9 cellular contexts compared by ENCODE assay signal in the genomic region with DNA sequence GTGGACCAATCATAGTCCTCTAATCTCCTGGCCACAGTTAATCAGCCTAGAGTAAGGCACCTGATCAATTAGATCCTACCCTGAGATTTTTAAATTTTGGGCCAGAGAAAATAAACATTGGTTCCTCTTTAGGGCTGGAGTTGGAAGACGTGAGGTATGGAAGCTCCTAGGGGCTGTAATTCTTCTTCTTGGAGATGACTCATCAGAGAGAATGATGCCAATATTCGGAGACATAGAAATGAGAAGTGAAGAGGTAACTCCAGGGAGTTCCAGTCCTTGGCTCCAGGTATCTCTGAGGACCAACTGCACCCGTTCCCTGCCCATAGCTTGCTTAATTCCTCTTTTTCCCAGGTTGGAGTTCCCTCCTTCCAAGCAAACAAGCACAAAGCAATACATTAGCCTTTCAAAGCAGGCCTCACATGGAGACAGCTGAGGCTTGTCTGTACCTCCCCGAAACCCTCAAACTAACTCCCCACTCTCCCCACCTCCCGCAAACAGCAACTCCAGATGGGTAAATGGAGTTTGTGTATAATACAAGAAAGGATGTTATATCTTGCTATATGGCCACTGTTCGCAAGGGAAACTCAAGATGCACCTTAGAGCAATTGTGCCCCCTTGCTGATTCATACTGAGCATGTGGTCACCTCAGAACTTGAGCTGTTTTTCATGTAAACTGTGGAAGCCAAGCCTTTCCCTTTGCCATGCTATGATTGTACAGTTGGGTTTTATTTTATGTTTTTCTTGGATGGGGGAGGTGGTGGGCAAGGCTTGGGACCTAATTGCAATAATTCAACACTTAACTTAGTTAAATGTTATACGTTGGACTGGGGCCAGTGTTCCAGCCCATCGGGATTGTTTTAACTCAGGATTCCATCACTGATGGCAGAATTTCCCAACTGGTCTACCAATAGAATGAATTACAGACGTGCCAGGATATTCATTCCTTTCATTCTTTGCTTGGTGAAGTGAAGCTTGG. TPM values are rescaled to one million over a fixed set of nuclear protein-coding genes. Genes with fewer than 3 reads are reported as not detected.
DNase-seq lines count a peak whose midpoint lies in the region; ATAC-seq and TF ChIP-seq lines count a peak whose summit lies in the region.
"Had no signal": no experiment of that assay in that cellular context is flagged by ENCODE, and none has a peak within 500 bp of the region (broad histone marks: within the 10 kb centered on the region; RNA-seq: fewer than 3 reads in every experiment).

No MANE protein-coding gene starts in this region.

- TF ChIP-seq CTCF in DOHH2 (IDR thresholded peaks at IDR 0.05; ENCODE audit: low read depth, low read length, poor library complexity, severe bottlenecking) (no peak), WTC11 (IDR thresholded peaks at IDR 0.05) (no peak)
- TF ChIP-seq CTCF in CD4-positive, alpha-beta T cell (IDR thresholded peaks at IDR 0.05), result no peak

- no peaks in the 10 kb centered on the region for H3K9me2 ChIP-seq in DOHH2 (replicated peaks; ENCODE audit: control insufficient read depth, low read length)

- H3K27me3 ChIP-seq in DOHH2 (ENCODE audit: control insufficient read depth, low read length), result no peaks in the 10 kb centered on the region
- no peaks in the 10 kb centered on the region for H3K27me3 ChIP-seq in naive thymus-derived CD4-positive, alpha-beta T cell (ENCODE audit: control insufficient read depth in 2 of 2, insufficient read depth in 2 of 2, low read length in 2 of 2)
- H3K27me3 ChIP-seq in CD4-positive, alpha-beta T cell (ENCODE audit: control insufficient read depth, insufficient read depth, low read length), result no peaks in the 10 kb centered on the region

- peaks cover 6% of the 10 kb centered on the region for H3F3A ChIP-seq in DOHH2 (ENCODE audit: control insufficient read depth, insufficient read depth)

- H3K4me1 Mint-ChIP-seq in WTC11 (peaks cover 10% of the 10 kb centered on the region), T-helper 17 cell (peaks cover 6% of the 10 kb centered on the region)
- peaks cover 14 to 32% (median 20%) of the 10 kb centered on the region in 7 donors for H3K4me1 Mint-ChIP-seq in naive thymus-derived CD4-positive, alpha-beta T cell
- peaks cover 14% of the 10 kb centered on the region for H3K4me1 Mint-ChIP-seq in CD4-positive, alpha-beta T cell (ENCODE audit: low read depth)

- no peak for DNase-seq in WTC11 (ENCODE audit: low spot score)
- DNase-seq in naive thymus-derived CD4-positive, alpha-beta T cell, result no peak
- DNase-seq in NCI-H2196 (lab: John Stamatoyannopoulos, UW; ENCODE audit: unreplicated experiment), result no peak
- no peak for DNase-seq in SK-N-DZ (ENCODE audit: low spot score)
- DNase-seq in CD4-positive, alpha-beta T cell, result no peak
- no peak for DNase-seq in T-helper 17 cell
- DNase-seq: central memory CD4-positive, alpha-beta T cell had no signal

- peak; percentile 66 for ATAC-seq in GM19351 (IDR thresholded peaks at IDR 0.05; ENCODE audit: unreplicated experiment)
- ATAC-seq in WTC11, result peak; percentile 67
- peak; percentile 27 for ATAC-seq in naive thymus-derived CD4-positive, alpha-beta T cell
- no peak for ATAC-seq in CD4-positive, alpha-beta T cell (ENCODE audit: poor library complexity)
- no peak for ATAC-seq in T-helper 17 cell

- peaks cover 30% of the 10 kb centered on the region; the same call in 1 of the 2 replicates for H4K20me1 ChIP-seq in DOHH2 (ENCODE audit: control insufficient read depth, insufficient read depth, low read depth, low read length)

- H3K27me3 Mint-ChIP-seq in WTC11 (ENCODE audit: low read depth), result no peaks in the 10 kb centered on the region
- H3K27me3 Mint-ChIP-seq in naive thymus-derived CD4-positive, alpha-beta T cell, result no peaks in the 10 kb centered on the region
- H3K27me3 Mint-ChIP-seq in CD4-positive, alpha-beta T cell, result no peaks in the 10 kb centered on the region
- no peaks in the 10 kb centered on the region for H3K27me3 Mint-ChIP-seq in T-helper 17 cell

- H3K27ac Mint-ChIP-seq in WTC11 (no peak overlapping the region), T-helper 17 cell (no peak overlapping the region)
- H3K27ac Mint-ChIP-seq in naive thymus-derived CD4-positive, alpha-beta T cell, result no peak overlapping the region
- H3K27ac Mint-ChIP-seq in CD4-positive, alpha-beta T cell, result no peak overlapping the region

- H3K9me3 Mint-ChIP-seq in WTC11, result peaks cover 15% of the 10 kb centered on the region
- H3K9me3 Mint-ChIP-seq in naive thymus-derived CD4-positive, alpha-beta T cell, result peaks cover 0 to 4% (median 0%) of the 10 kb centered on the region in 11 donors
- H3K9me3 Mint-ChIP-seq in CD4-positive, alpha-beta T cell, result no peaks in the 10 kb centered on the region

- H3K79me2 ChIP-seq in DOHH2 (ENCODE audit: control insufficient read depth, low read length), result peaks cover 100% of the 10 kb centered on the region

- H3K36me3 Mint-ChIP-seq in WTC11, result no peaks in the 10 kb centered on the region
- H3K36me3 Mint-ChIP-seq in naive thymus-derived CD4-positive, alpha-beta T cell, result peaks cover 0 to 6% (median 0%) of the 10 kb centered on the region in 5 donors
- no peaks in the 10 kb centered on the region for H3K36me3 Mint-ChIP-seq in CD4-positive, alpha-beta T cell (ENCODE audit: low read depth)
- peaks cover 6% of the 10 kb centered on the region for H3K36me3 Mint-ChIP-seq in T-helper 17 cell (ENCODE audit: low read depth)

- no peak overlapping the region for H3K27ac ChIP-seq in DOHH2 (ENCODE audit: low read depth, low read length)
- no peak overlapping the region for H3K27ac ChIP-seq in naive thymus-derived CD4-positive, alpha-beta T cell (ENCODE audit: low read depth, low read length)
- no peak overlapping the region for H3K27ac ChIP-seq in CD4-positive, alpha-beta T cell (ENCODE audit: low read depth, low read length)

- 0 out of 2 replicates have a peak overlapping the region, but pooled peaks have one; percentile 2 for H3K4me2 ChIP-seq in DOHH2 (ENCODE audit: low read length)

- POLR2A ChIA-PET in WTC11 (lab: Charles Lee), result no interaction called here
- POLR2A ChIA-PET in naive thymus-derived CD4-positive, alpha-beta T cell (lab: Charles Lee), result interaction anchor here (0.6 kb wide), 1 partner anchor 37 kb away, joined by 3 read pairs; no protein-coding TSS in a partner anchor
- POLR2A ChIA-PET in CD4-positive, alpha-beta T cell (lab: Charles Lee), result no interaction called here

- H3K4me1 ChIP-seq in DOHH2 (ENCODE audit: control insufficient read depth, low read length), result peaks cover 94% of the 10 kb centered on the region
- peaks cover 0 to 17% of the 10 kb centered on the region in 2 donors for H3K4me1 ChIP-seq in naive thymus-derived CD4-positive, alpha-beta T cell (ENCODE audit: control insufficient read depth in 2 of 2, insufficient read depth in 2 of 2, low read length in 2 of 2)

- intact Hi-C loops in naive thymus-derived CD4-positive, alpha-beta T cell (cut with micrococcal nuclease), result no loop called here
- intact Hi-C loops in CD4-positive, alpha-beta T cell (cut with DNase I, micrococcal nuclease), result no loop called here

- no peak overlapping the region for H3K4me3 ChIP-seq in DOHH2 (ENCODE audit: low read length)
- H3K4me3 ChIP-seq in naive thymus-derived CD4-positive, alpha-beta T cell (ENCODE audit: low read length), result no peak overlapping the region

- peaks cover 84% of the 10 kb centered on the region for H3K36me3 ChIP-seq in DOHH2 (ENCODE audit: control insufficient read depth, low read length)
- no peaks in the 10 kb centered on the region for H3K36me3 ChIP-seq in naive thymus-derived CD4-positive, alpha-beta T cell (ENCODE audit: control insufficient read depth in 2 of 3, insufficient read depth in 3 of 3, low read length in 3 of 3)

- CTCF ChIA-PET in WTC11 (lab: Charles Lee), result interaction anchor here (1.3 to 1.4 kb wide), 2 partner anchors 48 to 50 kb away, joined by 5 to 9 read pairs; no protein-coding TSS in a partner anchor
- CTCF ChIA-PET in naive thymus-derived CD4-positive, alpha-beta T cell (lab: Charles Lee), result interaction anchor here (0.5 kb wide), 1 partner anchor 461 kb away, joined by 3 read pairs; no protein-coding TSS in a partner anchor
- CTCF ChIA-PET in CD4-positive, alpha-beta T cell (lab: Charles Lee), result no interaction called here

- H3K4me3 Mint-ChIP-seq in WTC11 (no peak overlapping the region), T-helper 17 cell (no peak overlapping the region)
- no peak overlapping the region for H3K4me3 Mint-ChIP-seq in naive thymus-derived CD4-positive, alpha-beta T cell
- H3K4me3 Mint-ChIP-seq in CD4-positive, alpha-beta T cell, result no peak overlapping the region

- H3K9me3 ChIP-seq in DOHH2 (ENCODE audit: control insufficient read depth, insufficient read depth, low read length) (no peaks in the 10 kb centered on the region), T-helper 17 cell (ENCODE audit: control insufficient read depth, low read length, poor library complexity, severe bottlenecking) (no peaks in the 10 kb centered on the region)
- no peaks in the 10 kb centered on the region for H3K9me3 ChIP-seq in naive thymus-derived CD4-positive, alpha-beta T cell (ENCODE audit: control insufficient read depth in 2 of 3, low read length in 3 of 3)
- H3K9me3 ChIP-seq in CD4-positive, alpha-beta T cell (ENCODE audit: control insufficient read depth, low read length), result no peaks in the 10 kb centered on the region

TF ChIP-seq in WTC11, 78 proteins besides CTCF, POLR2A, EP300 and RAD21 (continues in another document):
- TF ChIP-seq SMAD4 (CRISPR knock-in tag; IDR thresholded peaks at IDR 0.05) (no peak), ZBTB21 (CRISPR knock-in tag; IDR thresholded peaks at IDR 0.05; ENCODE audit: borderline replicate concordance) (no peak), PRRX2 (CRISPR knock-in tag; IDR thresholded peaks at IDR 0.05) (no peak), CREB1 (CRISPR knock-in tag; IDR thresholded peaks at IDR 0.05) (no peak), FOXK1 (CRISPR knock-in tag; IDR thresholded peaks at IDR 0.05) (no peak), KAT7 (CRISPR knock-in tag; IDR thresholded peaks at IDR 0.05; ENCODE audit: borderline replicate concordance) (no peak), CREM (CRISPR knock-in tag; IDR thresholded peaks at IDR 0.05) (no peak)
- TF ChIP-seq, protein P1, sequence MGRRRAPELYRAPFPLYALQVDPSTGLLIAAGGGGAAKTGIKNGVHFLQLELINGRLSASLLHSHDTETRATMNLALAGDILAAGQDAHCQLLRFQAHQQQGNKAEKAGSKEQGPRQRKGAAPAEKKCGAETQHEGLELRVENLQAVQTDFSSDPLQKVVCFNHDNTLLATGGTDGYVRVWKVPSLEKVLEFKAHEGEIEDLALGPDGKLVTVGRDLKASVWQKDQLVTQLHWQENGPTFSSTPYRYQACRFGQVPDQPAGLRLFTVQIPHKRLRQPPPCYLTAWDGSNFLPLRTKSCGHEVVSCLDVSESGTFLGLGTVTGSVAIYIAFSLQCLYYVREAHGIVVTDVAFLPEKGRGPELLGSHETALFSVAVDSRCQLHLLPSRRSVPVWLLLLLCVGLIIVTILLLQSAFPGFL (CRISPR knock-in tag; IDR thresholded peaks at IDR 0.05; ENCODE audit: borderline replicate concordance), result no peak

RNA-seq across cellular contexts. Expression of gene PIK3AP1, which starts 29.3 kb away (rescaled TPM):
- 3.3 to 4.3 TPM (median 3.5 TPM) in 3 replicates for total RNA-seq in WTC11 (2021)
- total RNA-seq in naive thymus-derived CD4-positive, alpha-beta T cell, result 10 to 100 TPM in 1 of 5 experiments, 1 to 10 TPM in 4; 2.5 to 68.1 (median 6.9) TPM
- polyA plus RNA-seq in naive thymus-derived CD4-positive, alpha-beta T cell, result under 1 TPM; 0.46 to 0.57 TPM
- 0.31 and 0.59 TPM in 2 replicates for polyA plus RNA-seq in SK-N-DZ (2014; cell fraction: cytosol; rRNA removed)
- polyA plus RNA-seq in SK-N-DZ (2014; cell fraction: nucleus; rRNA removed), result 0.21 and 0.35 TPM in 2 replicates
- under 1 TPM; 0.58 to 0.59 TPM for total RNA-seq in CD4-positive, alpha-beta T cell
- 1 to 10 TPM; 1.9 to 5.0 TPM for total RNA-seq in T-helper 17 cell

Comparison
In these comparisons a context has a peak if more than half of its experiments do, and no peak if none do; other contexts are left out.
1. ATAC-seq: peak in GM19351 (single experiment), WTC11 (single experiment) and naive thymus-derived CD4-positive, alpha-beta T cell (single experiment); none in CD4-positive, alpha-beta T cell (single experiment) and T-helper 17 cell (single experiment).